In the genomic region with DNA sequence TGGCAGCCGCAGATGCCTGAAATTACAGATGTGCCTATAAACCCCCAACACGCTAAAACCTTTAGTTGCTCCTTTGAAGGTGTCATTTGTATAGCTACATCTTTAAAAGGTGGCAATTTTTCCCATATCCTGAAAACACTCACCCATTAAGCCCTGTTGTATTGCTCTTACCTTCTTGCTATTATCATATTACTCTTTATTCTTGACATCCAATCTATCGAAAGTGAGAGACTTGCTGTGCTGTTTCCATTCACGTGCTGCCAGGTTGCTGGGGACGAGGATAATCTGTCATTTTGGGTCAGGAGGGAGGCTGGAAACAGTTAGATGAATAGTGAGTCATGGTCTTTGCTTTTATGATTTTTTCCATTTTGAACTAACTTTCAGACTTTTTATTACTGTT, we compare ENCODE assay signal across 36 cellular contexts.
"Had no signal": no experiment of that assay in that cellular context is flagged by ENCODE, and none has a peak within 500 bp of the region (broad histone marks: within the 10 kb centered on the region; RNA-seq: fewer than 3 reads in every experiment).

No MANE protein-coding gene starts in this region.

- H3K4me2 ChIP-seq: KMS-11 had no signal

- H3K9me3 ChIP-seq: MG63 had no signal

- H3K27ac ChIP-seq: KMS-11 had no signal

- H3K36me3 ChIP-seq: MG63 had no signal

- H3K4me3 ChIP-seq: MG63 had no signal

- H3K9ac ChIP-seq: KMS-11 had no signal

- DNase-seq: Karpas-422, Kasumi-1, KBM-7, KG1, MG63, MM.1S, NCI-H1048, NCI-H1092, NCI-H1092 treated with DMSO at 0.1 percent for 48 hours, NCI-H1105, NCI-H1105 treated with DMSO at 0.1 percent for 48 hours, NCI-H1417, NCI-H1417 treated with DMSO at 0.1 percent for 48 hours, NCI-H1436, NCI-H1436 treated with DMSO at 0.1 percent for 48 hours, NCI-H146, NCI-H1694, NCI-H1694 treated with DMSO at 0.1 percent for 48 hours, NCI-H187, NCI-H187 treated with DMSO at 0.1 percent for 48 hours, NCI-H1930, NCI-H2029, NCI-H2029 treated with DMSO at 0.1 percent for 48 hours, NCI-H2081, NCI-H2081 treated with DMSO at 0.1 percent for 48 hours, NCI-H2107, NCI-H2171, NCI-H2171 treated with DMSO at 0.1 percent for 48 hours, NCI-H2227 treated with DMSO at 0.1 percent for 48 hours, NCI-H226, NCI-H345, NCI-H446, NCI-H446 treated with DMSO at 0.1 percent for 48 hours, NCI-H510A, NCI-H510A treated with DMSO at 0.1 percent for 48 hours had no signal

- H3K27me3 ChIP-seq: MG63 had no signal
